8 cellular contexts compared by ENCODE assay signal in the genomic region with DNA sequence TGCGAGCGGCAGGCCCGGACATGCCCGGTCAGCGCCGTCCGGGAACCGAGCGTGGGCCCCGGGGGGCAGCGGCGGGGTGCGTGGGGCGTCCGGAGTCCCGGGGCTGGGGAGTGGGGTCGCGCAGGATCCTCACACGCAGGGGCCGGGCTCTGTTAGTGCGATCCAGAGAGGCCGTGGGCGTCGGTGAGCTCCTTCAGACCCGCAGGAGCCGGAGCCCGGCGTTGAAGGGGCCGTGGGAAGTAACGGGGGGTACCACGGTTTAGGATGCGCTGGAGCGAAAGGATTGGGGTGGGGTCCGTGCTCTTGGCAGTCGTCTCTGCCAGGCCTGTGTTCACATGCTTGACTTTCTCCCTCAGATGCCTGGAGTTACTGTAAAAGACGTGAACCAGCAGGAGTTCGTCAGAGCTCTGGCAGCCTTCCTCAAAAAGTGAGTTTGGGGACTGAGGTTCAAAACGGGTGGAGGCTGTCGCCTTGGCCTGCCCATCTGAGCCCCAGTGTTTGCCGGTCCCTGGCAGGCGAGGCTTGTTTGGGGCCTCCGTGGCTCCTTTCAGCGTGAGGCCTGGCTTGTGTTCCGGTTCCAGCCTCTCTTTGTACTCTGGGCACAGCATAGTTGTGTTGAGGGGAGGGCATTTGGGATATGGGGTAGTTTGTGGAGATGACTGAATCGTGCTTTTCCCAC. TPM values are rescaled to one million over a fixed set of nuclear protein-coding genes. Genes with fewer than 3 reads are reported as not detected.
A peak's percentile ranks its signal among the peaks of the same experiment; 100 is the strongest.
DNase-seq lines count a peak whose midpoint lies in the region; ATAC-seq and TF ChIP-seq lines count a peak whose summit lies in the region.

No MANE protein-coding gene starts in this region.

- H3K4me3 ChIP-seq in AG04449 (ENCODE audit: low read depth, low read length) = peak overlapping the region; percentile 98
- peak overlapping the region; percentile 69 for H3K4me3 ChIP-seq in hepatocyte
- H3K4me3 ChIP-seq in spleen = peak overlapping the region; percentile 58 to 99 (median 96)

- H3K36me3 ChIP-seq in hepatocyte (replicated peaks; ENCODE audit: insufficient read depth, low read depth) = no peaks in the 10 kb centered on the region
- peaks cover 6 to 48% (median 44%) of the 10 kb centered on the region in 6 donors for H3K36me3 ChIP-seq in spleen

- peak overlapping the region; percentile 96 for H3K27ac Mint-ChIP-seq in activated naive CD8-positive, alpha-beta T cell

- ATAC-seq in HG03045 (IDR thresholded peaks at IDR 0.05; ENCODE audit: unreplicated experiment) (peak; percentile 3), sciatic nerve (no peak)

- intact Hi-C loops in spleen (cut with DNase I; ENCODE audit: low total_unique reads) = no loop called here
- intact Hi-C loops in sciatic nerve (cut with DNase I) = no loop called here

- H3K4me3 Mint-ChIP-seq in activated naive CD8-positive, alpha-beta T cell = peak overlapping the region; percentile 95

- DNase-seq in AG04449 (ENCODE audit: low read depth, low spot score) = no peak
- no peak for DNase-seq in hepatocyte (ENCODE audit: low spot score)
- DNase-seq in spleen = no peak
- DNase-seq in NCI-H69 (lab: John Stamatoyannopoulos, UW) = no peak
- no peak for DNase-seq in sciatic nerve (ENCODE audit: low spot score)
- no peak for DNase-seq in NCI-H510A treated with DMSO at 0.1 percent for 48 hours (lab: John Stamatoyannopoulos, UW)

- H3K27ac ChIP-seq in hepatocyte = peak overlapping the region; percentile 96
- peak overlapping the region; percentile 92 to 99 (median 96) for H3K27ac ChIP-seq in spleen

- H4K20me1 ChIP-seq in hepatocyte (ENCODE audit: insufficient read depth, poor library complexity, severe bottlenecking) = peaks cover 44% of the 10 kb centered on the region

- WGBS in hepatocyte (ENCODE audit: low lambda C conversion rate, missing lambda C conversion rate) = 4% methylated on average over 16 of the region's 45 CpGs
- WGBS in spleen, 5 donors = 0 to 1% (median 1%) methylated on average over 18 to 45 of the region's 45 CpGs

- H3K4me1 ChIP-seq in hepatocyte (ENCODE audit: insufficient read depth) = peaks cover 14% of the 10 kb centered on the region
- H3K4me1 ChIP-seq in spleen = peaks cover 31 to 63% (median 59%) of the 10 kb centered on the region in 6 donors

- H3K9me3 Mint-ChIP-seq in activated naive CD8-positive, alpha-beta T cell (ENCODE audit: low read depth) = no peaks in the 10 kb centered on the region

- TF ChIP-seq CTCF in AG04449 (IDR thresholded peaks at IDR 0.05; ENCODE audit: insufficient read depth, low read length, missing control alignments) = no peak
- no peak for TF ChIP-seq CTCF in hepatocyte (IDR thresholded peaks at IDR 0.05; ENCODE audit: poor library complexity)
- no peak for TF ChIP-seq CTCF in spleen (IDR thresholded peaks at IDR 0.05 in 8 of 11, conservative IDR thresholded peaks at IDR 0.05 in 3 of 11)

- TF ChIP-seq POLR2A in spleen (IDR thresholded peaks at IDR 0.05) = no peak

- H3K4me1 Mint-ChIP-seq in activated naive CD8-positive, alpha-beta T cell (ENCODE audit: low read depth) = peaks cover 42% of the 10 kb centered on the region

- POLR2A ChIA-PET in AG04449 (lab: Yijun Ruan, JAX) = interaction anchor here (0.5 to 2.5 kb wide), 13 partner anchors 8 to 535 kb away, joined by 3 to 27 read pairs (median 5); partner anchors contain the start of gene RABAC1

- H3K27me3 Mint-ChIP-seq in activated naive CD8-positive, alpha-beta T cell = no peaks in the 10 kb centered on the region

- H3K9me3 ChIP-seq in hepatocyte (ENCODE audit: low read depth) (no peaks in the 10 kb centered on the region), spleen (no peaks in the 10 kb centered on the region)

- H3K36me3 Mint-ChIP-seq in activated naive CD8-positive, alpha-beta T cell = peaks cover 23% of the 10 kb centered on the region

- H3K27me3 ChIP-seq in hepatocyte (no peaks in the 10 kb centered on the region), spleen (replicated peaks in 1 of 7) (no peaks in the 10 kb centered on the region)

- no peak overlapping the region for H2AFZ ChIP-seq in hepatocyte

- H3K9me2 ChIP-seq in hepatocyte (replicated peaks; ENCODE audit: insufficient read depth) = no peaks in the 10 kb centered on the region

- CTCF ChIA-PET in AG04449 (lab: Yijun Ruan, JAX) = interaction anchor here (1.1 to 2.9 kb wide), 7 partner anchors 8 to 175 kb away, joined by 3 to 11 read pairs (median 5); partner anchors contain the start of gene RABAC1

- H3K4me2 ChIP-seq in hepatocyte = peak overlapping the region; percentile 97

- H3K79me2 ChIP-seq in hepatocyte = peaks cover 51% of the 10 kb centered on the region

RNA-seq across cellular contexts. Expression of gene RPS19, which starts 0.5 kb away (rescaled TPM):
- total RNA-seq in hepatocyte = 740 and 840 TPM in 2 replicates
- polyA plus RNA-seq in hepatocyte = 1,425 and 1,529 TPM in 2 replicates
- total RNA-seq in spleen = 1,000 to 10,000 TPM in 4 of 7 donors, 100 to 1,000 TPM in 3; 744 to 2,126 (median 1,870) TPM
- polyA plus RNA-seq in spleen = 1,000 to 10,000 TPM; 5,153 to 8,491 (median 7,946) TPM
- total RNA-seq in sciatic nerve = 788 TPM

RNA-seq across cellular contexts. Expression of gene DMRTC2, which starts 15.7 kb away (rescaled TPM):
- total RNA-seq in hepatocyte (not detected in 2 replicates), spleen (not detected), sciatic nerve (not detected)
- polyA plus RNA-seq in hepatocyte (not detected in 2 replicates), spleen (not detected)

RNA-seq across cellular contexts. Expression of gene LYPD4, which starts 16.1 kb away (rescaled TPM):
- total RNA-seq in hepatocyte (not detected in 2 replicates), spleen (not detected), sciatic nerve (not detected)
- polyA plus RNA-seq in hepatocyte (not detected in 2 replicates), spleen (under 1 TPM in 1 of 3 donors, not detected in 2; 0.04 TPM)

RNA-seq across cellular contexts. Expression of gene CD79A, which starts 16.5 kb away (rescaled TPM):
- 0.37 TPM in 1 of 2 replicates, not detected in the other for total RNA-seq in hepatocyte
- polyA plus RNA-seq in hepatocyte = 0.27 TPM in 1 of 2 replicates, not detected in the other
- 100 to 1,000 TPM; 222 to 361 (median 269) TPM for total RNA-seq in spleen
- 1,000 to 10,000 TPM in 1 of 3 donors, 100 to 1,000 TPM in 2; 748 to 1,033 (median 986) TPM for polyA plus RNA-seq in spleen
- total RNA-seq in sciatic nerve = 2.1 TPM

RNA-seq across cellular contexts. Expression of gene ARHGEF1, which starts 22.4 kb away (rescaled TPM):
- total RNA-seq in hepatocyte (22.1 and 29.7 TPM in 2 replicates), spleen (100 to 1,000 TPM; 238 to 473 (median 382) TPM), sciatic nerve (137 TPM)
- polyA plus RNA-seq in hepatocyte (67.8 and 71.7 TPM in 2 replicates), spleen (100 to 1,000 TPM; 314 to 543 (median 478) TPM)
